ENCODE assay signal across 12 cellular contexts in genomic region chr18:44901283-44901682, GRCh38.
DNase-seq lines count a peak whose midpoint lies in the region; ATAC-seq and TF ChIP-seq lines count a peak whose summit lies in the region.
"Had no signal": no experiment of that assay in that cellular context is flagged by ENCODE, and none has a peak within 500 bp of the region (broad histone marks: within the 10 kb centered on the region; RNA-seq: fewer than 3 reads in every experiment).

No MANE protein-coding gene starts in this region.

- no peak for TF ChIP-seq POLR2A in breast epithelium (IDR thresholded peaks at IDR 0.05)

- POLR2A ChIA-PET in MCF 10A (lab: Yijun Ruan, JAX): no interaction called here
- POLR2A ChIA-PET in CD8-positive, alpha-beta memory T cell (lab: Charles Lee): no interaction called here

- H3K4me1 ChIP-seq in breast epithelium: no peaks in the 10 kb centered on the region
- no peaks in the 10 kb centered on the region for H3K4me1 ChIP-seq in CD8-positive, alpha-beta memory T cell (ENCODE audit: insufficient read depth, low read length)

- DNase-seq in MCF 10A (ENCODE audit: unreplicated experiment) (peak; percentile 32), breast epithelium (ENCODE audit: low spot score in 2 of 2) (no peak), SK-MEL-5 (ENCODE audit: low read depth, low spot score) (peak; percentile 52), fibroblast of villous mesenchyme (ENCODE audit: low read depth) (no peak), amygdala (lab: John Stamatoyannopoulos, UW) (no peak)
- no peak for DNase-seq in stimulated activated naive B cell treated with anti-CD40 and anti-IgM and Interleukin-4, amounts not matched to agents 10 μg/mL and 1 μg/mL and 100 μg/mL, for 72 hours
- DNase-seq in CD8-positive, alpha-beta memory T cell: no peak
- DNase-seq: effector CD4-positive, alpha-beta T cell; mesenchymal stem cell; NCI-H226; posterior cingulate gyrus had no signal

- H3K4me1 Mint-ChIP-seq in MCF 10A (ENCODE audit: insufficient read depth, unreplicated experiment): peaks cover 15% of the 10 kb centered on the region
- H3K4me1 Mint-ChIP-seq in stimulated activated naive B cell treated with anti-CD40 and anti-IgM and Interleukin-4, amounts not matched to agents 10 μg/mL and 1 μg/mL and 100 μg/mL, for 72 hours: peaks cover 33 to 53% of the 10 kb centered on the region in 2 donors
- peaks cover 0 to 12% (median 4%) of the 10 kb centered on the region in 3 donors for H3K4me1 Mint-ChIP-seq in CD8-positive, alpha-beta memory T cell

- no peaks in the 10 kb centered on the region for H3K27me3 ChIP-seq in breast epithelium
- H3K27me3 ChIP-seq in CD8-positive, alpha-beta memory T cell (ENCODE audit: insufficient read depth, low read length, poor library complexity, severe bottlenecking): no peaks in the 10 kb centered on the region

- no peak overlapping the region for H3K4me3 Mint-ChIP-seq in MCF 10A (ENCODE audit: unreplicated experiment)
- H3K4me3 Mint-ChIP-seq in stimulated activated naive B cell treated with anti-CD40 and anti-IgM and Interleukin-4, amounts not matched to agents 10 μg/mL and 1 μg/mL and 100 μg/mL, for 72 hours: no peak overlapping the region
- no peak overlapping the region for H3K4me3 Mint-ChIP-seq in CD8-positive, alpha-beta memory T cell

- ATAC-seq in stimulated activated naive B cell treated with anti-CD40 and anti-IgM and Interleukin-4, amounts not matched to agents 10 μg/mL and 1 μg/mL and 100 μg/mL, for 72 hours (replicated peaks): no peak
- no peak for ATAC-seq in HG02870 (IDR thresholded peaks at IDR 0.05; ENCODE audit: unreplicated experiment)

- H3K27ac Mint-ChIP-seq in MCF 10A (ENCODE audit: low read depth, unreplicated experiment): no peak overlapping the region
- peak overlapping the region; percentile 44 for H3K27ac Mint-ChIP-seq in stimulated activated naive B cell treated with anti-CD40 and anti-IgM and Interleukin-4, amounts not matched to agents 10 μg/mL and 1 μg/mL and 100 μg/mL, for 72 hours
- no peak overlapping the region for H3K27ac Mint-ChIP-seq in CD8-positive, alpha-beta memory T cell

- H3K4me3 ChIP-seq in breast epithelium: no peak overlapping the region
- no peak overlapping the region for H3K4me3 ChIP-seq in fibroblast of villous mesenchyme (ENCODE audit: low read depth, low read length)
- H3K4me3 ChIP-seq in CD8-positive, alpha-beta memory T cell (ENCODE audit: low read length): no peak overlapping the region

- TF ChIP-seq CTCF in MCF 10A (IDR thresholded peaks at IDR 0.05; ENCODE audit: unreplicated experiment) (peak; percentile 10), breast epithelium (IDR thresholded peaks at IDR 0.05) (no peak), fibroblast of villous mesenchyme (IDR thresholded peaks at IDR 0.05; ENCODE audit: insufficient read depth, low read depth, low read length) (peak; percentile 45)

- no peaks in the 10 kb centered on the region for H3K9me3 Mint-ChIP-seq in MCF 10A (ENCODE audit: unreplicated experiment)
- peaks cover 0 to 5% of the 10 kb centered on the region in 2 donors for H3K9me3 Mint-ChIP-seq in stimulated activated naive B cell treated with anti-CD40 and anti-IgM and Interleukin-4, amounts not matched to agents 10 μg/mL and 1 μg/mL and 100 μg/mL, for 72 hours
- no peaks in the 10 kb centered on the region for H3K9me3 Mint-ChIP-seq in CD8-positive, alpha-beta memory T cell

- H3K36me3 ChIP-seq in breast epithelium: no peaks in the 10 kb centered on the region
- H3K36me3 ChIP-seq in CD8-positive, alpha-beta memory T cell (ENCODE audit: insufficient read depth, low read length): no peaks in the 10 kb centered on the region

- H3K36me3 Mint-ChIP-seq in MCF 10A (ENCODE audit: insufficient read depth, unreplicated experiment): no peaks in the 10 kb centered on the region
- H3K36me3 Mint-ChIP-seq in stimulated activated naive B cell treated with anti-CD40 and anti-IgM and Interleukin-4, amounts not matched to agents 10 μg/mL and 1 μg/mL and 100 μg/mL, for 72 hours: peaks cover 25 to 56% of the 10 kb centered on the region in 2 donors
- H3K36me3 Mint-ChIP-seq in CD8-positive, alpha-beta memory T cell: no peaks in the 10 kb centered on the region

- intact Hi-C loops in MCF 10A (cut with micrococcal nuclease): loop anchor here (1.0 to 5.0 kb wide), 2 partner anchors 311 to 481 kb away; no protein-coding TSS in a partner anchor
- intact Hi-C loops in breast epithelium (cut with DNase I; ENCODE audit: low total_unique reads): no loop called here

- H3K27ac ChIP-seq in breast epithelium: no peak overlapping the region
- no peak overlapping the region for H3K27ac ChIP-seq in CD8-positive, alpha-beta memory T cell (ENCODE audit: low read depth, low read length)

- in situ Hi-C loops in SK-MEL-5 (cut with HindIII; ENCODE audit: low pct_unique_long_range_greater_than_20kb, low sequenced_read_pairs): no loop called here

- H3K9me3 ChIP-seq in breast epithelium: no peaks in the 10 kb centered on the region
- no peaks in the 10 kb centered on the region for H3K9me3 ChIP-seq in CD8-positive, alpha-beta memory T cell (ENCODE audit: low read length)

- BruUV-seq in MCF 10A (replicated peaks; lab: Mats Ljungman, UMichigan): no TSS peak

- CTCF ChIA-PET in MCF 10A (lab: Yijun Ruan, JAX): interaction anchor here (0.6 to 2.7 kb wide), 14 partner anchors 9 to 1251 kb away, joined by 3 to 11 read pairs (median 4); no protein-coding TSS in a partner anchor
- CTCF ChIA-PET in CD8-positive, alpha-beta memory T cell (lab: Charles Lee): no interaction called here

- no peaks in the 10 kb centered on the region for H3K27me3 Mint-ChIP-seq in MCF 10A (ENCODE audit: insufficient read depth, unreplicated experiment)
- no peaks in the 10 kb centered on the region for H3K27me3 Mint-ChIP-seq in stimulated activated naive B cell treated with anti-CD40 and anti-IgM and Interleukin-4, amounts not matched to agents 10 μg/mL and 1 μg/mL and 100 μg/mL, for 72 hours
- H3K27me3 Mint-ChIP-seq in CD8-positive, alpha-beta memory T cell: peaks cover 0 to 3% of the 10 kb centered on the region in 2 donors

Comparison
In these comparisons a context has a peak if more than half of its experiments do, and no peak if none do; other contexts are left out.
1. DNase-seq: peak in MCF 10A (single experiment) and SK-MEL-5 (single experiment); none in breast epithelium (0 of 2), fibroblast of villous mesenchyme (single experiment), stimulated activated naive B cell treated with anti-CD40 and anti-IgM and Interleukin-4, amounts not matched to agents 10 μg/mL and 1 μg/mL and 100 μg/mL, for 72 hours (single experiment), CD8-positive, alpha-beta memory T cell (0 of 5) and amygdala (0 of 56).
2. CTCF ChIP-seq: peak in MCF 10A (single experiment) and fibroblast of villous mesenchyme (single experiment); none in breast epithelium (0 of 3).